In the genomic region with DNA sequence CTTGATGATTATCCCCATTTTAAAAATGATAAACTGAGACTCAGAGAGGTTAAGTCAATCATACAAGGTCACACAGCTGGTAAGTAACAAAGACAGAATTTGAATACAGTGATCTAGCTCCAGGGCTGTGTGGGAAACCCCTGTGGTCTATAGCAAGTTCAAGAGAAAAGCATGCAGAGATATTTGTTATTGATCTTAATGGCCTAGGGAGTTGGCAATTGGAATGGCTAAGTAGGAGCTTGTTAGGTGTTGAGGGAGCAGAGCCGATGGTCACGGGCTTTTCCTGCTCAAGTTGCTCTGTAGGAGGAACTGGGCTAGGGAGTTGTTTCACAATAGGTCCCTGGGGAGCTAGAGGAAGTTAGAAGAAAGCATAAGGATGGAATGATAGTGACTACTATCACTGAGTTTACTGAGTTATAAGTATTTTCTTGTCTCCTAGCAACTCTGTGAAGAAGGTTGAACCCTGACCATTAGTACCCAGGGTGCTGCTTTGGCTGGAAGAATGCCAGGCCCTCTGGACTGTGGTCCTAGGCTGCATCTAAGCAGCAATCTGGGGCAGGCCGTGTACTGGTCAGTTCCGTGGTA, we compare ENCODE assay signal across 8 cellular contexts. TPM values are rescaled to one million over a fixed set of nuclear protein-coding genes. Genes with fewer than 3 reads are reported as not detected.
DNase-seq lines count a peak whose midpoint lies in the region; ATAC-seq and TF ChIP-seq lines count a peak whose summit lies in the region.

No MANE protein-coding gene starts in this region.

- peak overlapping the region in 9 of 12 donors; percentile 10 to 92 (median 55) for H3K27ac ChIP-seq in heart left ventricle

- ATAC-seq in HG02852 (IDR thresholded peaks at IDR 0.05; ENCODE audit: unreplicated experiment): peak; percentile 67
- peak; percentile 64 to 92 (median 88) for ATAC-seq in heart left ventricle
- peak; percentile 72 for ATAC-seq in stimulated activated memory B cell treated with anti-CD40 and anti-IgM and Interleukin-4, amounts not matched to agents 10 μg/mL and 1 μg/mL and 100 μg/mL, for 72 hours

- H3K4me3 ChIP-seq in heart left ventricle: no peak overlapping the region

- H3K36me3 Mint-ChIP-seq in activated CD4-positive, alpha-beta T cell treated with anti-CD3 and anti-CD28 coated beads, Interleukin-2, amount 10 ng/mL, durations not matched to agents 24 days and 14 days (ENCODE audit: low read depth): peaks cover 51% of the 10 kb centered on the region
- peaks cover 61% of the 10 kb centered on the region for H3K36me3 Mint-ChIP-seq in T-helper 2 cell treated with Interferon-gamma antibody and Interleukin-4, amounts not matched to agents 5 μg/mL and 100 μg/mL, for 36 hours (ENCODE audit: low read depth)
- H3K36me3 Mint-ChIP-seq in stimulated activated memory B cell treated with anti-CD40 and anti-IgM and Interleukin-4, amounts not matched to agents 10 μg/mL and 1 μg/mL and 100 μg/mL, for 72 hours: peaks cover 6% of the 10 kb centered on the region

- no peak for TF ChIP-seq CTCF in heart left ventricle (IDR thresholded peaks at IDR 0.05)

- peak overlapping the region; percentile 73 for H3K4me3 Mint-ChIP-seq in activated CD4-positive, alpha-beta T cell treated with anti-CD3 and anti-CD28 coated beads, Interleukin-2, amount 10 ng/mL, durations not matched to agents 24 days and 14 days
- peak overlapping the region; percentile 65 for H3K4me3 Mint-ChIP-seq in T-helper 2 cell treated with Interferon-gamma antibody and Interleukin-4, amounts not matched to agents 5 μg/mL and 100 μg/mL, for 36 hours
- H3K4me3 Mint-ChIP-seq in stimulated activated memory B cell treated with anti-CD40 and anti-IgM and Interleukin-4, amounts not matched to agents 10 μg/mL and 1 μg/mL and 100 μg/mL, for 72 hours: no peak overlapping the region

- intact Hi-C loops in activated CD4-positive, alpha-beta T cell treated with anti-CD3 and anti-CD28 coated beads, Interleukin-2, amount 10 ng/mL, durations not matched to agents 24 days and 14 days (cut with micrococcal nuclease): loop anchor here (1.0 to 2.0 kb wide), 4 partner anchors 7 to 106 kb away; a partner anchor contains a TSS
- intact Hi-C loops in heart left ventricle (cut with DNase I): loop anchor here in 1 of 10 donors (2.0 kb wide), 1 partner anchor 36 kb away; no protein-coding TSS in a partner anchor

- peak overlapping the region; percentile 95 for H3K27ac Mint-ChIP-seq in activated CD4-positive, alpha-beta T cell treated with anti-CD3 and anti-CD28 coated beads, Interleukin-2, amount 10 ng/mL, durations not matched to agents 24 days and 14 days
- H3K27ac Mint-ChIP-seq in T-helper 2 cell treated with Interferon-gamma antibody and Interleukin-4, amounts not matched to agents 5 μg/mL and 100 μg/mL, for 36 hours: peak overlapping the region; percentile 87
- peak overlapping the region; percentile 62 for H3K27ac Mint-ChIP-seq in stimulated activated memory B cell treated with anti-CD40 and anti-IgM and Interleukin-4, amounts not matched to agents 10 μg/mL and 1 μg/mL and 100 μg/mL, for 72 hours

- no peaks in the 10 kb centered on the region for H3K27me3 Mint-ChIP-seq in activated CD4-positive, alpha-beta T cell treated with anti-CD3 and anti-CD28 coated beads, Interleukin-2, amount 10 ng/mL, durations not matched to agents 24 days and 14 days
- H3K27me3 Mint-ChIP-seq in T-helper 2 cell treated with Interferon-gamma antibody and Interleukin-4, amounts not matched to agents 5 μg/mL and 100 μg/mL, for 36 hours (ENCODE audit: low read depth): no peaks in the 10 kb centered on the region
- H3K27me3 Mint-ChIP-seq in stimulated activated memory B cell treated with anti-CD40 and anti-IgM and Interleukin-4, amounts not matched to agents 10 μg/mL and 1 μg/mL and 100 μg/mL, for 72 hours: no peaks in the 10 kb centered on the region

- H3K9me3 Mint-ChIP-seq in activated CD4-positive, alpha-beta T cell treated with anti-CD3 and anti-CD28 coated beads, Interleukin-2, amount 10 ng/mL, durations not matched to agents 24 days and 14 days: no peaks in the 10 kb centered on the region
- no peaks in the 10 kb centered on the region for H3K9me3 Mint-ChIP-seq in T-helper 2 cell treated with Interferon-gamma antibody and Interleukin-4, amounts not matched to agents 5 μg/mL and 100 μg/mL, for 36 hours
- H3K9me3 Mint-ChIP-seq in stimulated activated memory B cell treated with anti-CD40 and anti-IgM and Interleukin-4, amounts not matched to agents 10 μg/mL and 1 μg/mL and 100 μg/mL, for 72 hours: no peaks in the 10 kb centered on the region

- peaks cover 0 to 39% (median 11%) of the 10 kb centered on the region in 12 donors for H3K4me1 ChIP-seq in heart left ventricle

- H3K36me3 ChIP-seq in heart left ventricle: peaks cover 0 to 26% (median 3%) of the 10 kb centered on the region in 9 donors

- no peaks in the 10 kb centered on the region for H3K9me3 ChIP-seq in heart left ventricle

- TF ChIP-seq POLR2A in heart left ventricle (IDR thresholded peaks at IDR 0.05): no peak

- WGBS in heart left ventricle, 4 donors: 35 to 54% (median 47%) methylated on average over 2 to 4 of the region's 4 CpGs

- H3K27me3 ChIP-seq in heart left ventricle: no peaks in the 10 kb centered on the region

- DNase-seq in activated CD4-positive, alpha-beta T cell treated with anti-CD3 and anti-CD28 coated beads, Interleukin-2, amount 10 ng/mL, durations not matched to agents 24 days and 14 days: peak; percentile 73
- DNase-seq in activated CD4-positive, alpha-beta T cell treated with anti-CD3 and anti-CD28 coated beads for 4 hours: no peak
- DNase-seq in T-helper 2 cell treated with Interferon-gamma antibody and Interleukin-4, amounts not matched to agents 5 μg/mL and 100 μg/mL, for 36 hours (ENCODE audit: low spot score): peak; percentile 20
- peak in 4 of 5 donors; percentile 42 to 58 (median 52) for DNase-seq in heart left ventricle
- DNase-seq in NCI-H2081 (lab: John Stamatoyannopoulos, UW): no peak
- no peak for DNase-seq in NCI-H1048 (lab: John Stamatoyannopoulos, UW)

- peaks cover 38% of the 10 kb centered on the region for H3K4me1 Mint-ChIP-seq in activated CD4-positive, alpha-beta T cell treated with anti-CD3 and anti-CD28 coated beads, Interleukin-2, amount 10 ng/mL, durations not matched to agents 24 days and 14 days
- H3K4me1 Mint-ChIP-seq in T-helper 2 cell treated with Interferon-gamma antibody and Interleukin-4, amounts not matched to agents 5 μg/mL and 100 μg/mL, for 36 hours (ENCODE audit: low read depth): peaks cover 39% of the 10 kb centered on the region
- peaks cover 23% of the 10 kb centered on the region for H3K4me1 Mint-ChIP-seq in stimulated activated memory B cell treated with anti-CD40 and anti-IgM and Interleukin-4, amounts not matched to agents 10 μg/mL and 1 μg/mL and 100 μg/mL, for 72 hours

RNA-seq across cellular contexts. Expression of a gene that starts 30.0 kb away (rescaled TPM):
- total RNA-seq in activated CD4-positive, alpha-beta T cell treated with anti-CD3 and anti-CD28 coated beads, Interleukin-2, amount 10 ng/mL, durations not matched to agents 24 days and 14 days: 32.6 and 35.0 TPM in 2 replicates
- 10 to 100 TPM in 1 of 9 donors, 1 to 10 TPM in 8; 1.1 to 12.5 (median 3.8) TPM for total RNA-seq in heart left ventricle
- polyA plus RNA-seq in heart left ventricle: 1 to 10 TPM; 2.8 to 3.0 TPM

RNA-seq across cellular contexts. Expression of a gene that starts 43.1 kb away (rescaled TPM):
- total RNA-seq in activated CD4-positive, alpha-beta T cell treated with anti-CD3 and anti-CD28 coated beads, Interleukin-2, amount 10 ng/mL, durations not matched to agents 24 days and 14 days: 81.0 and 103 TPM in 2 replicates
- 10 to 100 TPM in 3 of 9 donors, 1 to 10 TPM in 6; 3.9 to 16.1 (median 9.0) TPM for total RNA-seq in heart left ventricle
- polyA plus RNA-seq in heart left ventricle: 10 to 100 TPM in 1 of 2 donors, 1 to 10 TPM in 1; 2.9 to 11.0 TPM

Comparison
In these comparisons a context has a peak if more than half of its experiments do, and no peak if none do; other contexts are left out.
1. DNase-seq: peak in activated CD4-positive, alpha-beta T cell treated with anti-CD3 and anti-CD28 coated beads, Interleukin-2, amount 10 ng/mL, durations not matched to agents 24 days and 14 days (single experiment), T-helper 2 cell treated with Interferon-gamma antibody and Interleukin-4, amounts not matched to agents 5 μg/mL and 100 μg/mL, for 36 hours (single experiment) and heart left ventricle (4 of 5); none in activated CD4-positive, alpha-beta T cell treated with anti-CD3 and anti-CD28 coated beads for 4 hours (0 of 2), NCI-H2081 (0 of 2) and NCI-H1048 (single experiment).
2. Peak in every context shown above with its lines, with median percentiles within 50 percentile points of each other: H3K27ac Mint-ChIP-seq and ATAC-seq.